Comparison of ENCODE assay signal across 8 cellular contexts in genomic region chr14:21024668-21025373, GRCh38. TPM values are rescaled to one million over a fixed set of nuclear protein-coding genes. Genes with fewer than 3 reads are reported as not detected.
DNase-seq lines count a peak whose midpoint lies in the region; ATAC-seq and TF ChIP-seq lines count a peak whose summit lies in the region.

Gene NDRG2 (minus strand): TSS chr14:21025061. CDS start chr14:21023315, 1,746 bp downstream.

- H3K9me3 ChIP-seq in iPS DF 6.9 (ENCODE audit: control insufficient read depth, insufficient read depth, low read length) (no peaks in the 10 kb centered on the region), gastrocnemius medialis (no peaks in the 10 kb centered on the region), aorta (ENCODE audit: control insufficient read depth, low read length) (no peaks in the 10 kb centered on the region)

- no peaks in the 10 kb centered on the region; the same call in 1 of the 2 replicates for H3K27me3 ChIP-seq in iPS DF 6.9 (ENCODE audit: control insufficient read depth, insufficient read depth, low read length)
- no peaks in the 10 kb centered on the region for H3K27me3 ChIP-seq in gastrocnemius medialis
- no peaks in the 10 kb centered on the region for H3K27me3 ChIP-seq in aorta (ENCODE audit: control insufficient read depth in 1 of 2, insufficient read depth in 2 of 2, low read length in 1 of 2)

- DNase-seq in COLO668 (lab: John Stamatoyannopoulos, UW; ENCODE audit: unreplicated experiment) (peak; percentile 14), HuH-7 (ENCODE audit: low spot score) (peak; percentile 84), T-helper 9 cell (peak; percentile 80), astrocyte of the cerebellum (ENCODE audit: low read depth) (no peak), iPS DF 6.9 (ENCODE audit: low read depth, low spot score) (no peak), gastrocnemius medialis (peak; percentile 82 to 89), aorta (peak; percentile 83 to 89)

- intact Hi-C loops in gastrocnemius medialis (cut with DNase I; ENCODE audit: low total_unique reads) (loop anchor here (1.0 kb wide), 1 partner anchor 14 kb away; no protein-coding TSS in a partner anchor), aorta (cut with DNase I) (loop anchor here in 1 of 2 donors (5.0 kb wide), 1 partner anchor 67 kb away; no protein-coding TSS in a partner anchor)

- H3K4me1 ChIP-seq in iPS DF 6.9 (ENCODE audit: control insufficient read depth, insufficient read depth, low read length) = peaks cover 10% of the 10 kb centered on the region
- H3K4me1 ChIP-seq in gastrocnemius medialis = peaks cover 64 to 68% of the 10 kb centered on the region in 2 donors
- H3K4me1 ChIP-seq in aorta (ENCODE audit: control insufficient read depth in 1 of 2, insufficient read depth in 2 of 2, low read length in 2 of 2) = peaks cover 0 to 3% of the 10 kb centered on the region in 2 donors

- peak within 1 kb of the TSS; percentile 42 for H3K4me3 ChIP-seq in astrocyte of the cerebellum (ENCODE audit: low read depth, low read length)
- H3K4me3 ChIP-seq in iPS DF 6.9 (ENCODE audit: low read length) = peak within 1 kb of the TSS; percentile 56; the same call in 1 of the 2 replicates
- peak within 1 kb of the TSS; percentile 95 to 99 (median 99) for H3K4me3 ChIP-seq in gastrocnemius medialis
- H3K4me3 ChIP-seq in aorta (ENCODE audit: low read length in 2 of 2) = peak within 1 kb of the TSS; percentile 42 to 63

- WGBS in iPS DF 6.9 (ENCODE audit: insufficient coverage, insufficient read length) = no CpG with 5 or more reads among the region's 68 CpGs
- WGBS in aorta, 2 donors = 1% methylated on average over 45 to 68 of the region's 68 CpGs

- H3K36me3 ChIP-seq in iPS DF 6.9 (ENCODE audit: control insufficient read depth, insufficient read depth, low read length) = no peaks in the 10 kb centered on the region
- peaks cover 0 to 36% of the 10 kb centered on the region in 2 donors for H3K36me3 ChIP-seq in gastrocnemius medialis
- H3K36me3 ChIP-seq in aorta (ENCODE audit: control insufficient read depth in 1 of 2, insufficient read depth in 2 of 2, low read length in 1 of 2) = peaks cover 0 to 2% of the 10 kb centered on the region in 2 donors

- TF ChIP-seq POLR2A in gastrocnemius medialis (IDR thresholded peaks at IDR 0.05) (peak; percentile 73 to 90), GM18505 (IDR thresholded peaks at IDR 0.05; ENCODE audit: borderline replicate concordance, extremely low read depth, insufficient read depth, insufficient read length) (no peak)

- ATAC-seq in gastrocnemius medialis (peak; percentile 36 to 56), aorta (ENCODE audit: low FRiP score) (peak; percentile 90), GM18505 (IDR thresholded peaks at IDR 0.05; ENCODE audit: unreplicated experiment) (no peak)

- in situ Hi-C loops in astrocyte of the cerebellum (cut with HindIII; ENCODE audit: low sequenced_read_pairs) (no loop called here), gastrocnemius medialis (cut with MboI; ENCODE audit: low sequenced_read_pairs in 4 of 4) (loop anchor here in 1 of 4 donors (25.0 kb wide), 1 partner anchor 563 kb away; the partner anchor contains the start of genes APEX1, OSGEP, PIP4P1 and PNP)

- no peak within 1 kb of the TSS for H3K27ac ChIP-seq in iPS DF 6.9 (ENCODE audit: low read length)
- H3K27ac ChIP-seq in gastrocnemius medialis = peak within 1 kb of the TSS; percentile 97 to 100 (median 100)
- peak within 1 kb of the TSS; percentile 62 to 91 for H3K27ac ChIP-seq in aorta (ENCODE audit: low read depth in 1 of 2, low read length in 2 of 2)

- no peak for TF ChIP-seq CTCF in astrocyte of the cerebellum (IDR thresholded peaks at IDR 0.05; ENCODE audit: low read depth, low read length, missing control alignments)
- TF ChIP-seq CTCF in gastrocnemius medialis (IDR thresholded peaks at IDR 0.05 in 4 of 5, conservative IDR thresholded peaks at IDR 0.05 in 1 of 5) = no peak

RNA-seq across cellular contexts. Expression of gene NDRG2, which starts in this region (rescaled TPM):
- total RNA-seq in gastrocnemius medialis = 1,000 to 10,000 TPM in 3 of 4 donors, 100 to 1,000 TPM in 1; 759 to 2,790 (median 1,841) TPM
- 100 to 1,000 TPM in 1 of 2 donors, 10 to 100 TPM in 1; 68.7 to 107 TPM for total RNA-seq in aorta
- polyA plus RNA-seq in aorta = 100 to 1,000 TPM in 1 of 2 donors, 10 to 100 TPM in 1; 83.6 to 196 TPM

Comparison
In these comparisons a context has a peak if more than half of its experiments do, and no peak if none do; other contexts are left out.
1. RNA of gene NDRG2 (total RNA-seq): 759 to 2,790 TPM in gastrocnemius medialis; 68.7 to 107 TPM in aorta; every median in the first group is over 4 times any median in the second.
2. DNase-seq: peak in COLO668 (single experiment), HuH-7 (single experiment), T-helper 9 cell (single experiment), gastrocnemius medialis (2 of 2) and aorta (2 of 2); none in astrocyte of the cerebellum (single experiment) and iPS DF 6.9 (single experiment).
3. H3K4me3 ChIP-seq: peak in every context shown above with its lines; median percentile 99 in gastrocnemius medialis; 56 in iPS DF 6.9; 52 in aorta; 42 in astrocyte of the cerebellum.